ENCODE assay signal across 14 cellular contexts in the genomic region with DNA sequence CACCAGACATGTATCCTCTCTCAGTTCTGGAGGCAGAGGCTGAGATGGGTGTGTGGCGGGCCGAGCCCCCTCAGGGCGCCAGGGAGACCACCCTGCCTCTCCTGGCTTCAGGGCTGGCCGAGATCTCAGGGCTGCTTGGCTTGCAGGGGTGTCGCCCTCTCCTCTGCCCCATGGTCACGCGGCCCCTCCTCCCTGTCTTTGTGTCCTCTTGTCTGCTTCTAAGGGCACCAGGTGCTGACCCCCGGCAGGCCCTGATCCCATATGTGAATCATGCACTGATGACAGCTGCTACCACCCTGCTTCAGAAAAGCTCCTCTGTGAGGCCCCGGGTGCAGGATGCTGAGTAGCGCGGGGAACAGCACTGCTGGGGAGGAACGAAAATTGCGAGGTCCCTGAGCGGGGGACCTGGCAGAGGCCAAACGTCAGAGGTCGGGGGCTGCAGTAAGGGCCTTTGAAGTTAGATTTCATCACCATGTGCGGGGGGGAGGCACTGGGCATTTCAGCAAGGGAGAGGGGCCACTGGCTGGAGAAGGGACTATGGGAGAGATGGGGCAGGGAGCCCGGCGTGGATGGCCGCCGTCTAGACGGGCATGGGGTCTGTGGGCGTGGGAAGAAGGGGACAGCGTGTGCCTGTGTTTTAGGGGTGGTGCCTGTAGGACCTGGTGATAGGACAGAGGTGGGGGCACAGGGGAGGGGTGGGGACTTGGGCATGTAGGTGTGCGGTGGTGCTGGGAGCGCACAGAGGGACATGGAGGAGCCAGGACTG.
DNase-seq lines count a peak whose midpoint lies in the region; ATAC-seq lines count a peak whose summit lies in the region.
"Had no signal": no experiment of that assay in that cellular context is flagged by ENCODE, and none has a peak within 500 bp of the region (broad histone marks: within the 10 kb centered on the region; RNA-seq: fewer than 3 reads in every experiment).

No MANE protein-coding gene starts in this region.

- H3K4me2 ChIP-seq in trophoblast cell (ENCODE audit: low read length), result no peak overlapping the region

- no peak overlapping the region for H3K18ac ChIP-seq in trophoblast cell (ENCODE audit: low read length)

- H4K12ac ChIP-seq in trophoblast cell (ENCODE audit: low read depth, low read length), result no peak overlapping the region

- H3K9me3 ChIP-seq in endocrine pancreas (ENCODE audit: control insufficient read depth, low read length), result no peaks in the 10 kb centered on the region
- peaks cover 5% of the 10 kb centered on the region for H3K9me3 ChIP-seq in trophoblast cell (ENCODE audit: insufficient read depth, low read depth, low read length)

- no peak overlapping the region for H2AK5ac ChIP-seq in trophoblast cell (ENCODE audit: low read length)

- H3K4me1 ChIP-seq in endocrine pancreas (ENCODE audit: control insufficient read depth, insufficient read depth, low read length), result no peaks in the 10 kb centered on the region
- H3K4me1 ChIP-seq in trophoblast cell (ENCODE audit: control insufficient read depth in 1 of 2, insufficient read depth in 2 of 2, low read length in 2 of 2), result no peaks in the 10 kb centered on the region
- H3K4me1 ChIP-seq: SJSA1 had no signal

- H3K9ac ChIP-seq in endocrine pancreas (ENCODE audit: control insufficient read depth, insufficient read depth, low read length), result peak overlapping the region; percentile 57
- H3K9ac ChIP-seq in trophoblast cell (ENCODE audit: low read length), result no peak overlapping the region

- H2AFZ ChIP-seq in trophoblast cell (ENCODE audit: insufficient read depth, low read length, poor library complexity), result no peak overlapping the region

- H3K14ac ChIP-seq in trophoblast cell (ENCODE audit: low read length), result no peak overlapping the region

- H4K8ac ChIP-seq in trophoblast cell (ENCODE audit: low read depth, low read length), result no peak overlapping the region

- H3K23ac ChIP-seq in trophoblast cell (ENCODE audit: low read length), result no peak overlapping the region

- no peak overlapping the region for H2BK12ac ChIP-seq in trophoblast cell (ENCODE audit: low read length)

- no peaks in the 10 kb centered on the region for H3K79me1 ChIP-seq in trophoblast cell (ENCODE audit: low read length)

- no CpG with 5 or more reads among the region's 26 CpGs for WGBS in trophoblast cell (ENCODE audit: extremely low coverage, insufficient coverage, insufficient read length)

- H3K27ac ChIP-seq in trophoblast cell (ENCODE audit: low read depth, low read length), result no peak overlapping the region
- H3K27ac ChIP-seq: ascending aorta, SJSA1 had no signal

- no peak overlapping the region for H2BK5ac ChIP-seq in trophoblast cell (ENCODE audit: low read depth, low read length, poor library complexity)

- H3K27me3 ChIP-seq in endocrine pancreas (ENCODE audit: control insufficient read depth, insufficient read depth, low read length) (no peaks in the 10 kb centered on the region), trophoblast cell (ENCODE audit: insufficient read depth, low read length) (no peaks in the 10 kb centered on the region)
- H3K27me3 ChIP-seq: ascending aorta, SJSA1 had no signal

- DNase-seq in NCI-H146 (lab: John Stamatoyannopoulos, UW) (peak; percentile 24), NCI-H146 treated with DMSO at 0.1 percent for 48 hours (lab: John Stamatoyannopoulos, UW; ENCODE audit: unreplicated experiment) (no peak), NCI-H69 (lab: John Stamatoyannopoulos, UW) (peak; percentile 39), trophoblast cell (peak; percentile 69 to 80), SIG-M5 (lab: John Stamatoyannopoulos, UW) (no peak), AML-193 (lab: John Stamatoyannopoulos, UW) (no peak)
- DNase-seq: activated naive CD4-positive, alpha-beta T cell treated with anti-CD3 and anti-CD28 coated beads, Interleukin-2, amount 10 ng/mL, durations not matched to agents 7 days and 5 days; activated T-cell treated with anti-CD3 and anti-CD28 coated beads, Interleukin-2, amount 50 U/mL, for 48 hours; NCI-H510A treated with DMSO at 0.1 percent for 48 hours had no signal

- H4K91ac ChIP-seq in trophoblast cell (ENCODE audit: low read depth, low read length), result no peak overlapping the region

- no peaks in the 10 kb centered on the region for H3K36me3 ChIP-seq in endocrine pancreas (ENCODE audit: control insufficient read depth, insufficient read depth, low read length)
- H3K36me3 ChIP-seq in trophoblast cell (ENCODE audit: control insufficient read depth in 1 of 2, insufficient read depth in 2 of 2, low read length in 2 of 2), result peaks cover 67 to 70% of the 10 kb centered on the region in 2 experiments

- H3K4me3 ChIP-seq in endocrine pancreas (ENCODE audit: control insufficient read depth, insufficient read depth, low read length) (no peak overlapping the region), trophoblast cell (ENCODE audit: low read depth, low read length) (no peak overlapping the region)
- H3K4me3 ChIP-seq: ascending aorta, SJSA1 had no signal

- no peak for ATAC-seq in GM19455 (IDR thresholded peaks at IDR 0.05; ENCODE audit: unreplicated experiment)
- ATAC-seq: activated CD4-positive, CD25-positive, alpha-beta regulatory T cell treated with anti-CD3 and anti-CD28 coated beads, Interleukin-2, amount 50 U/mL, for 24 hours had no signal

- no peak overlapping the region for H3K4ac ChIP-seq in trophoblast cell (ENCODE audit: low read depth, low read length)

- H2BK120ac ChIP-seq in trophoblast cell (ENCODE audit: insufficient read depth, low read length, poor library complexity), result no peak overlapping the region

- H3K79me2 ChIP-seq in trophoblast cell (ENCODE audit: control insufficient read depth, insufficient read depth, low read length, poor library complexity), result no peaks in the 10 kb centered on the region

Comparison
In these comparisons a context has a peak if more than half of its experiments do, and no peak if none do; other contexts are left out.
1. DNase-seq: peak in NCI-H146 (single experiment), NCI-H69 (single experiment) and trophoblast cell (2 of 2); none in NCI-H146 treated with DMSO at 0.1 percent for 48 hours (single experiment), SIG-M5 (single experiment) and AML-193 (0 of 2).